In genomic region chr5:31898246-31898645, GRCh38 we compare ENCODE assay signal across 25 cellular contexts.
"Had no signal": no experiment of that assay in that cellular context is flagged by ENCODE, and none has a peak within 500 bp of the region (broad histone marks: within the 10 kb centered on the region; RNA-seq: fewer than 3 reads in every experiment).

No MANE protein-coding gene starts in this region.

- H3K4me3 ChIP-seq: esophagus muscularis mucosa, heart left ventricle, right atrium auricular region, uterus had no signal

- H3K4me1 ChIP-seq: foreskin keratinocyte, right atrium auricular region, uterus had no signal

- H3K27ac Mint-ChIP-seq: activated CD4-positive, alpha-beta memory T cell treated with anti-CD3 and anti-CD28 coated beads for 36 hours; activated CD4-positive, alpha-beta T cell treated with anti-CD3 and anti-CD28 coated beads, Interleukin-2, amount 10 ng/mL, durations not matched to agents 24 days and 14 days; activated naive CD4-positive, alpha-beta T cell treated with anti-CD3 and anti-CD28 coated beads, Interleukin-2, amount 50 U/mL, for 24 hours; activated naive CD8-positive, alpha-beta T cell treated with anti-CD3 and anti-CD28 coated beads, Interleukin-2, amount 50 U/mL, for 24 hours; activated T-helper 17 cell treated with anti-CD3 and anti-CD28 coated beads, Interleukin-2, amount 50 U/mL, for 72 hours; dendritic cell treated with granulocyte-macrophage colony-stimulating factor and Interleukin-4, amounts not matched to agents 40 ng/mL and 50 ng/mL, for 4 days; endodermal cell; immature natural killer cell; naive thymus-derived CD4-positive, alpha-beta T cell; stimulated activated naive CD8-positive, alpha-beta T cell treated with anti-CD3 and anti-CD28 coated beads, Interleukin-15, Interleukin-2, amounts not matched to agents 100 ng/mL and 50 ng/mL, for 24 hours; type B pancreatic cell had no signal

- H3K27ac ChIP-seq: esophagus muscularis mucosa, foreskin keratinocyte, heart left ventricle, right atrium auricular region, uterus had no signal

- ATAC-seq: activated naive CD8-positive, alpha-beta T cell treated with anti-CD3 and anti-CD28 coated beads, Interleukin-2, amount 50 U/mL, for 24 hours; activated T-cell treated with anti-CD3 and anti-CD28 coated beads, Interleukin-2, amount 50 U/mL, for 4 hours; activated T-helper 17 cell treated with anti-CD3 and anti-CD28 coated beads, Interleukin-2, amount 50 U/mL, for 72 hours; foreskin keratinocyte; heart left ventricle; left colon; naive thymus-derived CD4-positive, alpha-beta T cell had no signal

- H3K9me3 ChIP-seq: esophagus muscularis mucosa, right atrium auricular region, uterus had no signal

- FAIRE-seq: kidney had no signal

- H3K36me3 Mint-ChIP-seq: activated CD4-positive, alpha-beta memory T cell treated with anti-CD3 and anti-CD28 coated beads for 36 hours; activated naive CD4-positive, alpha-beta T cell treated with anti-CD3 and anti-CD28 coated beads, Interleukin-2, amount 50 U/mL, for 24 hours; immature natural killer cell; type B pancreatic cell had no signal

- H3K4me1 Mint-ChIP-seq: activated CD4-positive, alpha-beta T cell treated with anti-CD3 and anti-CD28 coated beads, Interleukin-2, amount 10 ng/mL, durations not matched to agents 24 days and 14 days; activated naive CD4-positive, alpha-beta T cell treated with anti-CD3 and anti-CD28 coated beads, Interleukin-2, amount 50 U/mL, for 24 hours; activated naive CD8-positive, alpha-beta T cell treated with anti-CD3 and anti-CD28 coated beads, Interleukin-2, amount 50 U/mL, for 24 hours; activated T-helper 17 cell treated with anti-CD3 and anti-CD28 coated beads, Interleukin-2, amount 50 U/mL, for 72 hours; endodermal cell; immature natural killer cell; neural crest cell had no signal

- H3K27me3 ChIP-seq: esophagus muscularis mucosa, foreskin keratinocyte, heart left ventricle, right atrium auricular region, uterus had no signal

- H3K36me3 ChIP-seq: esophagus muscularis mucosa, heart left ventricle, right atrium auricular region, uterus had no signal

- H3K9me3 Mint-ChIP-seq: activated CD4-positive, alpha-beta memory T cell treated with anti-CD3 and anti-CD28 coated beads for 36 hours; activated CD4-positive, alpha-beta T cell treated with anti-CD3 and anti-CD28 coated beads, Interleukin-2, amount 10 ng/mL, durations not matched to agents 24 days and 14 days; activated naive CD4-positive, alpha-beta T cell treated with anti-CD3 and anti-CD28 coated beads, Interleukin-2, amount 50 U/mL, for 24 hours; activated naive CD8-positive, alpha-beta T cell treated with anti-CD3 and anti-CD28 coated beads, Interleukin-2, amount 50 U/mL, for 24 hours; activated T-cell treated with anti-CD3 and anti-CD28 coated beads, Interleukin-2, amount 50 U/mL, for 4 hours; activated T-helper 17 cell treated with anti-CD3 and anti-CD28 coated beads, Interleukin-2, amount 50 U/mL, for 72 hours; dendritic cell treated with granulocyte-macrophage colony-stimulating factor and Interleukin-4, amounts not matched to agents 40 ng/mL and 50 ng/mL, for 4 days; endodermal cell; neural crest cell; stimulated activated naive CD8-positive, alpha-beta T cell treated with anti-CD3 and anti-CD28 coated beads, Interleukin-15, Interleukin-2, amounts not matched to agents 100 ng/mL and 50 ng/mL, for 24 hours; type B pancreatic cell had no signal

- DNase-seq: activated CD4-positive, alpha-beta memory T cell treated with anti-CD3 and anti-CD28 coated beads for 36 hours; activated CD4-positive, alpha-beta T cell treated with anti-CD3 and anti-CD28 coated beads, Interleukin-2, amount 10 ng/mL, durations not matched to agents 24 days and 14 days; activated CD4-positive, CD25-positive, alpha-beta regulatory T cell treated with anti-CD3 and anti-CD28 coated beads, Interleukin-2, amount 50 U/mL, for 72 hours; activated naive CD8-positive, alpha-beta T cell treated with anti-CD3 and anti-CD28 coated beads, Interleukin-2, amount 50 U/mL, for 24 hours; activated T-cell treated with anti-CD3 and anti-CD28 coated beads, Interleukin-2, amount 50 U/mL, for 4 hours; amygdala; central memory CD4-positive, alpha-beta T cell; endodermal cell; foreskin keratinocyte; heart left ventricle; immature natural killer cell; kidney; left colon; mammary epithelial cell; naive thymus-derived CD4-positive, alpha-beta T cell; stimulated activated CD4-positive, alpha-beta T cell treated with anti-CD3 and anti-CD28 coated beads, Interleukin-4, amount 100 ng/mL, for 1 hour; uterus had no signal

- H3K27me3 Mint-ChIP-seq: activated CD4-positive, alpha-beta memory T cell treated with anti-CD3 and anti-CD28 coated beads for 36 hours; activated CD4-positive, alpha-beta T cell treated with anti-CD3 and anti-CD28 coated beads, Interleukin-2, amount 10 ng/mL, durations not matched to agents 24 days and 14 days; activated naive CD8-positive, alpha-beta T cell treated with anti-CD3 and anti-CD28 coated beads, Interleukin-2, amount 50 U/mL, for 24 hours; activated T-helper 17 cell treated with anti-CD3 and anti-CD28 coated beads, Interleukin-2, amount 50 U/mL, for 72 hours; dendritic cell treated with granulocyte-macrophage colony-stimulating factor and Interleukin-4, amounts not matched to agents 40 ng/mL and 50 ng/mL, for 4 days; naive thymus-derived CD4-positive, alpha-beta T cell; stimulated activated naive CD8-positive, alpha-beta T cell treated with anti-CD3 and anti-CD28 coated beads, Interleukin-15, Interleukin-2, amounts not matched to agents 100 ng/mL and 50 ng/mL, for 24 hours; type B pancreatic cell had no signal

- H3K4me3 Mint-ChIP-seq: activated CD4-positive, alpha-beta memory T cell treated with anti-CD3 and anti-CD28 coated beads for 36 hours; activated CD4-positive, alpha-beta T cell treated with anti-CD3 and anti-CD28 coated beads, Interleukin-2, amount 10 ng/mL, durations not matched to agents 24 days and 14 days; activated naive CD4-positive, alpha-beta T cell treated with anti-CD3 and anti-CD28 coated beads, Interleukin-2, amount 50 U/mL, for 24 hours; activated naive CD8-positive, alpha-beta T cell treated with anti-CD3 and anti-CD28 coated beads, Interleukin-2, amount 50 U/mL, for 24 hours; activated T-cell treated with anti-CD3 and anti-CD28 coated beads, Interleukin-2, amount 50 U/mL, for 4 hours; activated T-helper 17 cell treated with anti-CD3 and anti-CD28 coated beads, Interleukin-2, amount 50 U/mL, for 72 hours; dendritic cell treated with granulocyte-macrophage colony-stimulating factor and Interleukin-4, amounts not matched to agents 40 ng/mL and 50 ng/mL, for 4 days; endodermal cell; immature natural killer cell; naive thymus-derived CD4-positive, alpha-beta T cell; neural crest cell; stimulated activated naive CD8-positive, alpha-beta T cell treated with anti-CD3 and anti-CD28 coated beads, Interleukin-15, Interleukin-2, amounts not matched to agents 100 ng/mL and 50 ng/mL, for 24 hours; type B pancreatic cell had no signal
